In the genomic region with DNA sequence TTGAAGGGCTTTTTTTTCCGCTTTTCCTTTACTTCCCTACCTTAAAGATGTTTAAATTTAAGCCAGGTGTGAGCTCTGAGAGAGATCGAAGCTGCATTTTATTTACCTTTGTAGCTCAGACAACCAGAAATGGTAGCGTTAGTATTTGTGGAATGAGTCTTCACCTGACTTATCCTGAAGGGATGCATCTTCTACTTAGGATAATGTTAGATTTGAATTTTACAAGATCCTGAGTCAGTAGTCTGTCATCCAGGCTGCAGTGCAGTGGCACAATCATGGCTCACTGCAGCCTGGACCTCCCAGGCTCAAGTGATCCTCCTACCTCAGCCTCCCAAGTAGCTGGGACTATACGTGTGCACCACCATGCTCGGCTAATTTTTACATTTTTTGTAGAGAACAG, we compare ENCODE assay signal across 14 cellular contexts. TPM values are rescaled to one million over a fixed set of nuclear protein-coding genes. Genes with fewer than 3 reads are reported as not detected.
DNase-seq lines count a peak whose midpoint lies in the region; ATAC-seq and TF ChIP-seq lines count a peak whose summit lies in the region.
"Had no signal": no experiment of that assay in that cellular context is flagged by ENCODE, and none has a peak within 500 bp of the region (broad histone marks: within the 10 kb centered on the region; RNA-seq: fewer than 3 reads in every experiment).

No MANE protein-coding gene starts in this region.

- peak overlapping the region; percentile 91 to 98 (median 94) for H3K27ac Mint-ChIP-seq in CD4-positive, alpha-beta memory T cell
- peak overlapping the region; percentile 97 to 98 for H3K27ac Mint-ChIP-seq in activated naive CD4-positive, alpha-beta T cell treated with anti-CD3 and anti-CD28 coated beads, Interleukin-2, amount 50 U/mL, for 72 hours
- H3K27ac Mint-ChIP-seq in natural killer cell: peak overlapping the region; percentile 90 to 94

- H3K4me1 ChIP-seq in CD4-positive, alpha-beta memory T cell (ENCODE audit: insufficient read depth, low read length): peaks cover 95% of the 10 kb centered on the region
- H3K4me1 ChIP-seq in KMS-11 (ENCODE audit: low read depth, poor library complexity, severe bottlenecking): peaks cover 78% of the 10 kb centered on the region
- peaks cover 2 to 14% of the 10 kb centered on the region in 2 experiments; a peak in 1 of 4 replicates for H3K4me1 ChIP-seq in SK-N-SH (ENCODE audit: control insufficient read depth in 1 of 2, insufficient read depth in 2 of 2, low read depth in 1 of 2, low read length in 1 of 2)
- H3K4me1 ChIP-seq in suprapubic skin: peaks cover 4% of the 10 kb centered on the region
- peaks cover 4% of the 10 kb centered on the region for H3K4me1 ChIP-seq in testis

- CTCF ChIA-PET in CD4-positive, alpha-beta memory T cell (lab: Charles Lee; ENCODE audit: partially characterized antibody): interaction anchor here (1.1 to 4.5 kb wide), 9 partner anchors 10 to 91 kb away, joined by 3 to 21 read pairs (median 7); no protein-coding TSS in a partner anchor
- CTCF ChIA-PET in SK-N-SH (lab: Yijun Ruan, JAX): no interaction called here

- no peak for TF ChIP-seq CTCF in KMS-11 (conservative IDR thresholded peaks at IDR 0.05; ENCODE audit: low read depth, low read length)
- no peak for TF ChIP-seq CTCF in natural killer cell (IDR thresholded peaks at IDR 0.05)
- TF ChIP-seq CTCF in SK-N-SH (IDR thresholded peaks at IDR 0.05): no peak
- no peak for TF ChIP-seq CTCF in suprapubic skin (IDR thresholded peaks at IDR 0.05)
- TF ChIP-seq CTCF in testis (IDR thresholded peaks at IDR 0.05): no peak

- no peaks in the 10 kb centered on the region for H3K9me3 ChIP-seq in CD4-positive, alpha-beta memory T cell (ENCODE audit: control insufficient read depth in 1 of 2, low read length in 2 of 2)
- H3K9me3 ChIP-seq in SK-N-SH (no peaks in the 10 kb centered on the region), suprapubic skin (no peaks in the 10 kb centered on the region), testis (no peaks in the 10 kb centered on the region)
- H3K9me3 ChIP-seq: Caco-2 had no signal

- H3F3A ChIP-seq in SK-N-SH (replicated peaks; ENCODE audit: insufficient read depth): peaks cover 13% of the 10 kb centered on the region

- H3K27ac ChIP-seq in CD4-positive, alpha-beta memory T cell (ENCODE audit: low read depth, low read length): peak overlapping the region; percentile 72
- H3K27ac ChIP-seq in KMS-11: peak overlapping the region; percentile 79
- H3K27ac ChIP-seq in SK-N-SH (ENCODE audit: low read depth in 2 of 2, low read length in 1 of 2): no peak overlapping the region; a peak in 1 of 4 replicates
- no peak overlapping the region for H3K27ac ChIP-seq in suprapubic skin
- H3K27ac ChIP-seq in testis: no peak overlapping the region

- H3K4me1 Mint-ChIP-seq in CD4-positive, alpha-beta memory T cell: peaks cover 50 to 86% (median 72%) of the 10 kb centered on the region in 4 donors
- H3K4me1 Mint-ChIP-seq in natural killer cell: peaks cover 32 to 36% of the 10 kb centered on the region in 2 donors

- H3K27me3 ChIP-seq in CD4-positive, alpha-beta memory T cell (ENCODE audit: insufficient read depth, low read length): no peaks in the 10 kb centered on the region
- H3K27me3 ChIP-seq in KMS-11 (ENCODE audit: insufficient read depth, low read depth) (no peaks in the 10 kb centered on the region), SK-N-SH (ENCODE audit: insufficient read depth) (no peaks in the 10 kb centered on the region), suprapubic skin (no peaks in the 10 kb centered on the region), testis (no peaks in the 10 kb centered on the region)

- no peak for ATAC-seq in activated naive CD4-positive, alpha-beta T cell treated with anti-CD3 and anti-CD28 coated beads, Interleukin-2, amount 50 U/mL, for 72 hours
- no peak for ATAC-seq in natural killer cell
- no peak for ATAC-seq in HG02798 (IDR thresholded peaks at IDR 0.05; ENCODE audit: poor library complexity, unreplicated experiment)

- H2AFZ ChIP-seq in KMS-11 (ENCODE audit: low read depth): peak overlapping the region; percentile 59; the same call in 1 of the 2 replicates
- no peak overlapping the region for H2AFZ ChIP-seq in SK-N-SH (ENCODE audit: low read depth)

- peak overlapping the region in 5 of 8 donors; percentile 41 to 78 (median 59) for H3K4me3 Mint-ChIP-seq in CD4-positive, alpha-beta memory T cell
- H3K4me3 Mint-ChIP-seq in natural killer cell: peak overlapping the region; percentile 35

- no peak for TF ChIP-seq POLR2A in suprapubic skin (IDR thresholded peaks at IDR 0.05)
- no peak for TF ChIP-seq POLR2A in testis (IDR thresholded peaks at IDR 0.05)

- TF ChIP-seq RAD21 in SK-N-SH (IDR thresholded peaks at IDR 0.05; ENCODE audit: low read length): no peak

- TF ChIP-seq EP300 in SK-N-SH (IDR thresholded peaks at IDR 0.05; ENCODE audit: borderline replicate concordance in 1 of 2, low read depth in 1 of 2, low read length in 1 of 2) (no peak), suprapubic skin (IDR thresholded peaks at IDR 0.05) (no peak)

- peak overlapping the region; percentile 60 for H3K4me2 ChIP-seq in KMS-11
- no peak overlapping the region for H3K4me2 ChIP-seq in SK-N-SH

- no peaks in the 10 kb centered on the region for H3K36me3 ChIP-seq in CD4-positive, alpha-beta memory T cell (ENCODE audit: insufficient read depth, low read length)
- H3K36me3 ChIP-seq in KMS-11 (ENCODE audit: insufficient read depth) (no peaks in the 10 kb centered on the region), SK-N-SH (replicated peaks in 1 of 2; ENCODE audit: control insufficient read depth in 1 of 2, insufficient read depth in 2 of 2, low read length in 1 of 2) (no peaks in the 10 kb centered on the region), suprapubic skin (no peaks in the 10 kb centered on the region), testis (ENCODE audit: low read depth, missing control alignments) (no peaks in the 10 kb centered on the region)

- POLR2A ChIA-PET in CD4-positive, alpha-beta memory T cell (lab: Charles Lee; ENCODE audit: partially characterized antibody): interaction anchor here (0.6 to 8.7 kb wide), 16 partner anchors 8 to 90 kb away, joined by 3 to 426 read pairs (median 7); a partner anchor contains a TSS
- POLR2A ChIA-PET in SK-N-SH (lab: Yijun Ruan, JAX): no interaction called here

- H3K9me3 Mint-ChIP-seq in CD4-positive, alpha-beta memory T cell: no peaks in the 10 kb centered on the region
- no peaks in the 10 kb centered on the region for H3K9me3 Mint-ChIP-seq in activated naive CD4-positive, alpha-beta T cell treated with anti-CD3 and anti-CD28 coated beads, Interleukin-2, amount 50 U/mL, for 72 hours
- no peaks in the 10 kb centered on the region for H3K9me3 Mint-ChIP-seq in natural killer cell

- DNase-seq in CD4-positive, alpha-beta memory T cell: no peak
- no peak for DNase-seq in activated naive CD4-positive, alpha-beta T cell treated with anti-CD3 and anti-CD28 coated beads, Interleukin-2, amount 50 U/mL, for 72 hours (ENCODE audit: low spot score in 2 of 2)
- DNase-seq in natural killer cell: no peak
- DNase-seq in SK-N-SH: no peak
- no peak for DNase-seq in suprapubic skin (ENCODE audit: low spot score in 2 of 2)
- no peak for DNase-seq in testis
- DNase-seq: Caco-2; effector CD4-positive, alpha-beta T cell; NCI-H526; stimulated activated CD4-positive, alpha-beta T cell treated with anti-CD3 and anti-CD28 coated beads, Interleukin-2, amount 100 ng/mL, for 48 hours had no signal

- H4K20me1 ChIP-seq in KMS-11 (ENCODE audit: insufficient read depth) (no peaks in the 10 kb centered on the region), SK-N-SH (ENCODE audit: insufficient read depth) (no peaks in the 10 kb centered on the region)

- H3K4me3 ChIP-seq in CD4-positive, alpha-beta memory T cell (ENCODE audit: low read length in 2 of 2): no peak overlapping the region
- H3K4me3 ChIP-seq in KMS-11 (IDR thresholded peaks at IDR 0.05; ENCODE audit: insufficient read depth, low read depth, low read length) (no peak overlapping the region), SK-N-SH (ENCODE audit: low read depth in 2 of 2, low read length in 1 of 2) (no peak overlapping the region), suprapubic skin (no peak overlapping the region), testis (no peak overlapping the region)

- H3K27me3 Mint-ChIP-seq in CD4-positive, alpha-beta memory T cell: no peaks in the 10 kb centered on the region
- H3K27me3 Mint-ChIP-seq in natural killer cell (ENCODE audit: low read depth in 2 of 2): peaks cover 0 to 34% of the 10 kb centered on the region in 2 donors

- H3K9me2 ChIP-seq in SK-N-SH: no peaks in the 10 kb centered on the region

- no peaks in the 10 kb centered on the region for H3K36me3 Mint-ChIP-seq in CD4-positive, alpha-beta memory T cell
- H3K36me3 Mint-ChIP-seq in activated naive CD4-positive, alpha-beta T cell treated with anti-CD3 and anti-CD28 coated beads, Interleukin-2, amount 50 U/mL, for 72 hours: peaks cover 0 to 6% of the 10 kb centered on the region in 2 donors
- no peaks in the 10 kb centered on the region for H3K36me3 Mint-ChIP-seq in natural killer cell

- 48% methylated on average over 3 of the region's 5 CpGs for WGBS in SK-N-SH (ENCODE audit: low lambda C conversion rate)
- 92% methylated on average over 5 of the region's 5 CpGs for WGBS in suprapubic skin
- WGBS in testis, 2 donors: 94 to 95% methylated on average over 3 to 5 of the region's 5 CpGs

- H3K9ac ChIP-seq in KMS-11 (peak overlapping the region; percentile 49; the same call in 1 of the 2 replicates), SK-N-SH (no peak overlapping the region)

- H3K79me2 ChIP-seq in KMS-11 (ENCODE audit: insufficient read depth, low read depth): no peaks in the 10 kb centered on the region
- H3K79me2 ChIP-seq in SK-N-SH (ENCODE audit: insufficient read depth): no peaks in the 10 kb centered on the region

- intact Hi-C loops in CD4-positive, alpha-beta memory T cell (cut with micrococcal nuclease): loop anchor here (2.0 to 5.0 kb wide), 2 partner anchors 36 to 50 kb away; no protein-coding TSS in a partner anchor
- intact Hi-C loops in natural killer cell (cut with micrococcal nuclease): no loop called here
- intact Hi-C loops in testis (cut with DNase I; ENCODE audit: low total_unique reads): no loop called here

RNA-seq across cellular contexts. Expression of a gene that starts 26.2 kb away (rescaled TPM):
- 1,000 to 10,000 TPM; 4,851 to 5,116 TPM for total RNA-seq in CD4-positive, alpha-beta memory T cell
- over 10,000 TPM; 27,942 to 36,115 TPM for polyA plus RNA-seq in CD4-positive, alpha-beta memory T cell
- over 10,000 TPM in 1 of 2 donors, 1,000 to 10,000 TPM in 1; 8,550 to 11,762 TPM for total RNA-seq in activated naive CD4-positive, alpha-beta T cell treated with anti-CD3 and anti-CD28 coated beads, Interleukin-2, amount 50 U/mL, for 72 hours
- total RNA-seq in natural killer cell: 1,000 to 10,000 TPM; 5,049 to 6,005 (median 5,892) TPM
- polyA plus RNA-seq in SK-N-SH (2012; rRNA removed): 4,830 and 10,669 TPM in 2 replicates
- 11,345 and 16,426 TPM in 2 replicates for polyA plus RNA-seq in SK-N-SH (2012; cell fraction: cytosol; rRNA removed)
- polyA plus RNA-seq in SK-N-SH (2012; cell fraction: nucleus; rRNA removed): 2,546 and 2,555 TPM in 2 replicates
- 1,000 to 10,000 TPM in 3 of 4 donors, 100 to 1,000 TPM in 1; 880 to 1,466 (median 1,228) TPM for total RNA-seq in suprapubic skin
- total RNA-seq in testis: 100 to 1,000 TPM; 384 to 669 TPM
- 1,448 TPM for polyA plus RNA-seq in testis (ENCODE audit: insufficient read depth, low read depth, low replicate concordance)

RNA-seq across cellular contexts. Expression of a gene that starts 43.3 kb away (rescaled TPM):
- not detected for total RNA-seq in CD4-positive, alpha-beta memory T cell
- under 1 TPM in 1 of 2 donors, not detected in 1; 0.34 TPM for polyA plus RNA-seq in CD4-positive, alpha-beta memory T cell
- total RNA-seq in activated naive CD4-positive, alpha-beta T cell treated with anti-CD3 and anti-CD28 coated beads, Interleukin-2, amount 50 U/mL, for 72 hours: under 1 TPM in 1 of 2 donors, not detected in 1; 0.41 TPM
- total RNA-seq in natural killer cell: not detected
- 1.9 and 2.6 TPM in 2 replicates for polyA plus RNA-seq in SK-N-SH (2012; rRNA removed)
- polyA plus RNA-seq in SK-N-SH (2012; cell fraction: cytosol; rRNA removed): 2.4 and 2.5 TPM in 2 replicates
- polyA plus RNA-seq in SK-N-SH (2012; cell fraction: nucleus; rRNA removed): 3.1 and 6.2 TPM in 2 replicates
- not detected for total RNA-seq in suprapubic skin
- total RNA-seq in testis: 1 to 10 TPM; 2.8 to 9.5 TPM
- 4.7 TPM for polyA plus RNA-seq in testis (ENCODE audit: insufficient read depth, low read depth, low replicate concordance)
- total RNA-seq: Caco-2, glomerular endothelial cell, liver had no signal
- polyA plus RNA-seq: liver had no signal

Comparison
In these comparisons a context has a peak if more than half of its experiments do, and no peak if none do; other contexts are left out.
1. H3K27ac ChIP-seq: peak in CD4-positive, alpha-beta memory T cell (single experiment) and KMS-11 (single experiment); none in SK-N-SH (0 of 2), suprapubic skin (single experiment) and testis (0 of 2).
2. Peak in every context shown above with its lines, with median percentiles within 50 percentile points of each other: H3K27ac Mint-ChIP-seq.